ENCODE assay signal across 32 cellular contexts in the genomic region with DNA sequence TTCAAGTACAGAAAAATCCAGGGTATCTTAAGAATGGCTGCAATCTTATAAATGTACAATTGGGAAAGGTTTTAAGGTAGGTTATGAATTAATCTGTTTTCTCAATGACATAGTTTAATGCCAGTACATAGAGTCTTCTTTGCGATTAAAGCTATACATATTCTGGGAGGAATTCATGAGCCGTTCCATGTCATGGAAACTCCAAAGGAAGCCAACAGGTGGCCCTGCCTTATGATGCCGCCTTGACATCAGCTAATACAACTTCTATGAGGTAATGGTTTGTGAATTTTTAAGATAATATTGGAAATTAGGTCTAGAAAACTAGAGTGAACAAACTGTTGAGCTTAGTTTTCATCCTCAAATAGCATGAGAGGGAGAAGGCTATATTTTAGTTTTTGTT.
"Had no signal": no experiment of that assay in that cellular context is flagged by ENCODE, and none has a peak within 500 bp of the region (broad histone marks: within the 10 kb centered on the region; RNA-seq: fewer than 3 reads in every experiment).

No MANE protein-coding gene starts in this region.

- H3K4me1 ChIP-seq: adrenal gland, body of pancreas, breast epithelium had no signal

- H3K27ac ChIP-seq: adrenal gland, body of pancreas, brain microvascular endothelial cell, breast epithelium, VCaP had no signal

- H3K36me3 ChIP-seq: adrenal gland, brain microvascular endothelial cell, breast epithelium had no signal

- H3K4me3 ChIP-seq: adrenal gland, body of pancreas, breast epithelium had no signal

- ATAC-seq: activated CD8-positive, alpha-beta T cell treated with anti-CD3 and anti-CD28 coated beads for 36 hours; activated naive CD4-positive, alpha-beta T cell treated with anti-CD3 and anti-CD28 coated beads, Interleukin-2, amount 50 U/mL, for 72 hours; activated T-cell treated with anti-CD3 and anti-CD28 coated beads, Interleukin-2, amount 50 U/mL, for 4 hours; activated T-cell treated with anti-CD3 and anti-CD28 coated beads, Interleukin-2, amount 50 U/mL, for 72 hours; activated T-helper 17 cell treated with anti-CD3 and anti-CD28 coated beads, Interleukin-2, amount 50 U/mL, for 72 hours; body of pancreas had no signal

- DNase-seq: activated B cell treated with CpG ODN at 0.5 μM for 24 hours; activated CD4-positive, alpha-beta memory T cell treated with anti-CD3 and anti-CD28 coated beads for 36 hours; activated CD4-positive, alpha-beta T cell treated with anti-CD3 and anti-CD28 coated beads for 4 hours; activated CD4-positive, alpha-beta T cell treated with anti-CD3 and anti-CD28 coated beads, Interleukin-2, amount 10 ng/mL, durations not matched to agents 24 days and 14 days; activated CD4-positive, alpha-beta T cell treated with anti-CD3 and anti-CD28 coated beads, Interleukin-2, amount 50 U/mL, for 1 hour; activated CD4-positive, alpha-beta T cell treated with anti-CD3 and anti-CD28 coated beads, Interleukin-2, amount 50 U/mL, for 4 hours; activated CD4-positive, CD25-positive, alpha-beta regulatory T cell treated with anti-CD3 and anti-CD28 coated beads, Interleukin-2, amount 50 U/mL, for 72 hours; activated CD8-positive, alpha-beta memory T cell treated with anti-CD3 and anti-CD28 coated beads, Interleukin-2, amount 50 U/mL, for 4 hours; activated CD8-positive, alpha-beta T cell treated with anti-CD3 and anti-CD28 coated beads for 36 hours; activated effector memory CD4-positive, alpha-beta T cell treated with anti-CD3 and anti-CD28 coated beads, Interleukin-2, amount 50 U/mL, for 16 hours; activated gamma-delta T cell treated with Interleukin-2 at 50 U/mL for 16 hours; activated naive CD4-positive, alpha-beta T cell; activated naive CD4-positive, alpha-beta T cell treated with anti-CD3 and anti-CD28 coated beads for 36 hours; activated naive CD4-positive, alpha-beta T cell treated with anti-CD3 and anti-CD28 coated beads, Interleukin-2, amount 50 U/mL, for 16 hours; activated naive CD8-positive, alpha-beta T cell treated with anti-CD3 and anti-CD28 coated beads for 36 hours; activated T-cell treated with anti-CD3 and anti-CD28 coated beads for 4 hours; activated T-cell treated with anti-CD3 and anti-CD28 coated beads, Interleukin-2, amount 50 U/mL, for 1 hour; activated T-cell treated with anti-CD3 and anti-CD28 coated beads, Interleukin-2, amount 50 U/mL, for 4 hours; activated T-cell treated with anti-CD3 and anti-CD28 coated beads, Interleukin-2, amount 50 U/mL, for 72 hours; adrenal gland; amniotic stem cell; aorta; body of pancreas; brain microvascular endothelial cell; central memory CD4-positive, alpha-beta T cell; T-helper 1 cell; T-helper 2 cell; T-helper 9 cell had no signal

- H3K27me3 ChIP-seq: adrenal gland, body of pancreas, brain microvascular endothelial cell, breast epithelium had no signal

- H3K9me3 ChIP-seq: adrenal gland, body of pancreas, breast epithelium had no signal
